ENCODE assay signal across 22 cellular contexts in genomic region chr6:31183287-31183686, GRCh38. TPM values are rescaled to one million over a fixed set of nuclear protein-coding genes. Genes with fewer than 3 reads are reported as not detected.
"Had no signal": no experiment of that assay in that cellular context is flagged by ENCODE, and none has a peak within 500 bp of the region (broad histone marks: within the 10 kb centered on the region; RNA-seq: fewer than 3 reads in every experiment).

No MANE protein-coding gene starts in this region.

RNA-seq across cellular contexts. Expression of gene POU5F1, which starts 12.8 kb away (rescaled TPM):
- total RNA-seq: activated CD4-positive, alpha-beta T cell treated with anti-CD3 and anti-CD28 coated beads, Interleukin-2, amount 10 ng/mL, durations not matched to agents 24 days and 14 days; activated CD8-positive, alpha-beta T cell treated with anti-CD3 and anti-CD28 coated beads for 36 hours; activated naive CD8-positive, alpha-beta T cell treated with anti-CD3 and anti-CD28 coated beads for 36 hours; activated T-helper 1 cell treated with anti-CD3 and anti-CD28 coated beads, Interleukin-12 subunit alpha, Interleukin-12 subunit beta, Interleukin-2, Interleukin-4 antibody, amounts not matched to agents 30 ng/mL and 10 ng/mL and 1 ng/mL, durations not matched to agents 14 hours and 24 hours and 36 hours; cerebellum; T-helper 1 cell treated with Interleukin-12 subunit alpha and Interleukin-12 subunit beta and Interleukin-4 antibody, amounts not matched to agents 30 ng/mL and 1 ng/mL, for 36 hours; T-helper 17 cell; T-helper 2 cell treated with Interferon-gamma antibody and Interleukin-4, amounts not matched to agents 100 ng/mL and 5 ng/mL, for 36 hours had no signal

RNA-seq across cellular contexts. Expression of gene PSORS1C2, which starts 44.4 kb away (rescaled TPM):
- total RNA-seq: activated B cell treated with CpG ODN at 0.5 μM for 24 hours; activated CD4-positive, alpha-beta memory T cell treated with anti-CD3 and anti-CD28 coated beads for 36 hours; activated CD4-positive, alpha-beta T cell treated with anti-CD3 and anti-CD28 coated beads, Interleukin-2, amount 10 ng/mL, durations not matched to agents 24 days and 14 days; activated CD8-positive, alpha-beta memory T cell treated with anti-CD3 and anti-CD28 coated beads for 36 hours; activated CD8-positive, alpha-beta T cell treated with anti-CD3 and anti-CD28 coated beads for 36 hours; activated naive CD4-positive, alpha-beta T cell treated with anti-CD3 and anti-CD28 coated beads for 36 hours; activated naive CD4-positive, alpha-beta T cell treated with anti-CD3 and anti-CD28 coated beads, Interleukin-2, amount 50 U/mL, for 72 hours; activated naive CD8-positive, alpha-beta T cell treated with anti-CD3 and anti-CD28 coated beads for 36 hours; activated T-cell treated with anti-CD3 and anti-CD28 coated beads, Interleukin-2, amount 50 U/mL, for 4 hours; activated T-cell treated with anti-CD3 and anti-CD28 coated beads, Interleukin-2, amount 50 U/mL, for 72 hours; activated T-helper 1 cell treated with anti-CD3 and anti-CD28 coated beads, Interleukin-12 subunit alpha, Interleukin-12 subunit beta, Interleukin-2, Interleukin-4 antibody, amounts not matched to agents 30 ng/mL and 10 ng/mL and 1 ng/mL, durations not matched to agents 14 hours and 24 hours and 36 hours; activated T-helper 17 cell treated with anti-CD3 and anti-CD28 coated beads, Interleukin-2, amount 50 U/mL, for 72 hours; adrenal gland; aorta; astrocyte; body of pancreas; breast epithelium; cardiac septum; cerebellum; T-helper 1 cell treated with Interleukin-12 subunit alpha and Interleukin-12 subunit beta and Interleukin-4 antibody, amounts not matched to agents 30 ng/mL and 1 ng/mL, for 36 hours; T-helper 17 cell; T-helper 2 cell treated with Interferon-gamma antibody and Interleukin-4, amounts not matched to agents 100 ng/mL and 5 ng/mL, for 36 hours had no signal
- polyA plus RNA-seq: adrenal gland, aorta had no signal
